ENCODE assay signal across 15 cellular contexts in genomic region chr10:85602306-85602705, GRCh38.
DNase-seq lines count a peak whose midpoint lies in the region; ATAC-seq and TF ChIP-seq lines count a peak whose summit lies in the region.
"Had no signal": no experiment of that assay in that cellular context is flagged by ENCODE, and none has a peak within 500 bp of the region (broad histone marks: within the 10 kb centered on the region; RNA-seq: fewer than 3 reads in every experiment).

No MANE protein-coding gene starts in this region.

- H2BK120ac ChIP-seq in H9 (ENCODE audit: low read depth, low read length, poor library complexity, severe bottlenecking) (no peak overlapping the region), neuronal stem cell (ENCODE audit: low read depth, low read length) (no peak overlapping the region)

- H3K9ac ChIP-seq in H9 (ENCODE audit: extremely low read depth, insufficient read length, low read length), result no peak overlapping the region
- no peak overlapping the region for H3K9ac ChIP-seq in neuronal stem cell (ENCODE audit: low read depth, low read length, poor library complexity)

- H3K27me3 Mint-ChIP-seq in H9 (ENCODE audit: low read depth), result no peaks in the 10 kb centered on the region
- H3K27me3 Mint-ChIP-seq: CD4-positive, alpha-beta memory T cell had no signal

- H3K4me2 ChIP-seq in H9 (ENCODE audit: insufficient read depth, insufficient read length, low read length), result no peak overlapping the region
- H3K4me2 ChIP-seq in neuronal stem cell (ENCODE audit: insufficient read depth, low read length, poor library complexity, severe bottlenecking), result no peak overlapping the region
- H3K4me2 ChIP-seq: GM23338 had no signal

- H2BK15ac ChIP-seq in H9 (ENCODE audit: low read depth, low read length), result no peak overlapping the region
- no peak overlapping the region for H2BK15ac ChIP-seq in neuronal stem cell (ENCODE audit: low read length)

- H3K79me1 ChIP-seq in H9 (ENCODE audit: insufficient read depth, low read depth, low read length, poor library complexity, severe bottlenecking) (no peaks in the 10 kb centered on the region), neuronal stem cell (ENCODE audit: low read depth, low read length) (no peaks in the 10 kb centered on the region)

- no peaks in the 10 kb centered on the region for H4K20me1 ChIP-seq in H9 (ENCODE audit: control insufficient read depth, insufficient read depth, insufficient read length)

- H2BK5ac ChIP-seq in H9 (ENCODE audit: insufficient read length, low read length) (no peak overlapping the region), neuronal stem cell (ENCODE audit: low read length) (no peak overlapping the region)

- DNase-seq in H9 (no peak), ecto neural progenitor cell (ENCODE audit: low spot score) (peak; percentile 29), neuronal stem cell (ENCODE audit: low spot score) (no peak), upper lobe of right lung (no peak), NCI-H1694 treated with DMSO at 0.1 percent for 48 hours (lab: John Stamatoyannopoulos, UW) (no peak), NCI-H2227 (lab: John Stamatoyannopoulos, UW; ENCODE audit: unreplicated experiment) (no peak)
- DNase-seq: BE2C; CD4-positive, alpha-beta memory T cell; DMS79; H7 had no signal

- H3K4me1 Mint-ChIP-seq in H9, result no peaks in the 10 kb centered on the region
- H3K4me1 Mint-ChIP-seq: GM23338 had no signal

- H3K27ac Mint-ChIP-seq in H9, result no peak overlapping the region; a peak in 1 of 7 replicates
- H3K27ac Mint-ChIP-seq: GM23338 had no signal

- no peaks in the 10 kb centered on the region for H3K36me3 Mint-ChIP-seq in H9 (ENCODE audit: insufficient read depth in 1 of 3, low read depth in 3 of 3)
- H3K36me3 Mint-ChIP-seq: CD4-positive, alpha-beta memory T cell had no signal

- no CpG with 5 or more reads among the region's 18 CpGs for WGBS in H9 (ENCODE audit: extremely low coverage, insufficient read length, low lambda C conversion rate)
- no CpG with 5 or more reads among the region's 18 CpGs for WGBS in neuronal stem cell (ENCODE audit: extremely low coverage in 2 of 2, insufficient read length in 2 of 2, insufficient replicate concordance in 1 of 2), 2 donors

- H3K27me3 ChIP-seq in H9 (ENCODE audit: insufficient read depth, low read length) (no peaks in the 10 kb centered on the region), neuronal stem cell (ENCODE audit: control insufficient read depth in 3 of 3, insufficient read depth in 3 of 3, low read depth in 1 of 3, low read length in 3 of 3) (no peaks in the 10 kb centered on the region), upper lobe of right lung (no peaks in the 10 kb centered on the region)
- H3K27me3 ChIP-seq: BE2C had no signal

- H3K23me2 ChIP-seq in H9 (ENCODE audit: insufficient read length, low read depth, low read length, poor library complexity, severe bottlenecking), result no peaks in the 10 kb centered on the region

- H3K4me3 ChIP-seq in neuronal stem cell (ENCODE audit: low read length in 2 of 2) (no peak overlapping the region), upper lobe of right lung (no peak overlapping the region)
- H3K4me3 ChIP-seq: GM12878, GM23338 had no signal

- no peak overlapping the region for H3K23ac ChIP-seq in H9 (ENCODE audit: insufficient read length, low read depth, low read length)
- H3K23ac ChIP-seq in neuronal stem cell (ENCODE audit: low read depth, low read length, poor library complexity), result peak overlapping the region; percentile 82

- no peak overlapping the region for H2AK5ac ChIP-seq in H9 (ENCODE audit: insufficient read length, low read length)
- H2AK5ac ChIP-seq in neuronal stem cell (ENCODE audit: low read depth, low read length), result no peak overlapping the region

- intact Hi-C loops in upper lobe of right lung (cut with DNase I), result no loop called here

- H3K27ac ChIP-seq in H9 (ENCODE audit: insufficient read length, low read depth, low read length), result no peak overlapping the region
- H3K27ac ChIP-seq in neuronal stem cell (replicated peaks; ENCODE audit: low read length), result no peak overlapping the region
- H3K27ac ChIP-seq in upper lobe of right lung, result no peak overlapping the region
- H3K27ac ChIP-seq: C4-2B had no signal

- H3K9me3 Mint-ChIP-seq in H9, result no peaks in the 10 kb centered on the region; a peak in 1 of 5 replicates

- H4K8ac ChIP-seq in H9 (replicated peaks; ENCODE audit: insufficient read length, low read depth, low read length) (no peak overlapping the region), neuronal stem cell (ENCODE audit: low read depth, low read length) (no peak overlapping the region)

- H2BK12ac ChIP-seq in H9 (ENCODE audit: insufficient read length, low read depth, low read length) (no peak overlapping the region), neuronal stem cell (ENCODE audit: low read length) (no peak overlapping the region)

- H2BK20ac ChIP-seq in H9 (ENCODE audit: low read depth, low read length, poor library complexity, severe bottlenecking), result no peak overlapping the region

- TF ChIP-seq CTCF in H9 (conservative IDR thresholded peaks at IDR 0.05), result no peak
- TF ChIP-seq CTCF in upper lobe of right lung (IDR thresholded peaks at IDR 0.05), result no peak

- H3K18ac ChIP-seq in H9 (ENCODE audit: insufficient read length, low read depth, low read length) (no peak overlapping the region), neuronal stem cell (ENCODE audit: low read length) (peak overlapping the region; percentile 52)

- peak; percentile 25 for ATAC-seq in upper lobe of right lung
- ATAC-seq in HG02852 (IDR thresholded peaks at IDR 0.05; ENCODE audit: unreplicated experiment), result no peak
- ATAC-seq: GM12878, GM23338, HepG2 had no signal

- H4K91ac ChIP-seq in H9 (ENCODE audit: insufficient read length, low read depth, low read length) (no peak overlapping the region), neuronal stem cell (ENCODE audit: low read depth, low read length, poor library complexity) (no peak overlapping the region)

- H3K4ac ChIP-seq in H9 (ENCODE audit: low read depth, low read length) (no peak overlapping the region), neuronal stem cell (ENCODE audit: low read length) (no peak overlapping the region)

- H3K4me1 ChIP-seq in H9 (ENCODE audit: insufficient read depth, low read length) (no peaks in the 10 kb centered on the region), neuronal stem cell (ENCODE audit: control insufficient read depth in 2 of 2, insufficient read depth in 1 of 2, low read depth in 1 of 2, low read length in 2 of 2) (peaks cover 0 to 2% of the 10 kb centered on the region in 2 donors), upper lobe of right lung (no peaks in the 10 kb centered on the region)
- H3K4me1 ChIP-seq: BE2C had no signal

- H2AFZ ChIP-seq in H9 (ENCODE audit: low read length) (no peak overlapping the region), neuronal stem cell (ENCODE audit: low read length) (no peak overlapping the region)
- H2AFZ ChIP-seq: GM23338 had no signal

- no peaks in the 10 kb centered on the region for H3K79me2 ChIP-seq in H9 (ENCODE audit: insufficient read depth, low read length)

- H3K56ac ChIP-seq in H9 (ENCODE audit: insufficient read length, low read depth, low read length), result no peak overlapping the region

- no peak overlapping the region for H3T11ph ChIP-seq in H9 (ENCODE audit: low read length)

- no peak overlapping the region for H3K4me3 Mint-ChIP-seq in H9
- H3K4me3 Mint-ChIP-seq: GM23338 had no signal

- H3K36me3 ChIP-seq in neuronal stem cell (replicated peaks in 1 of 2; ENCODE audit: control insufficient read depth in 2 of 2, insufficient read depth in 2 of 2, low read length in 2 of 2), result no peaks in the 10 kb centered on the region
- no peaks in the 10 kb centered on the region for H3K36me3 ChIP-seq in upper lobe of right lung
- H3K36me3 ChIP-seq: BE2C had no signal

- H3K14ac ChIP-seq in H9 (ENCODE audit: insufficient read depth, low read length), result 0 out of 2 replicates have a peak overlapping the region, but pooled peaks have one; percentile 8
- no peak overlapping the region for H3K14ac ChIP-seq in neuronal stem cell (ENCODE audit: low read length)

- no peak overlapping the region for H4K5ac ChIP-seq in H9 (ENCODE audit: insufficient read length, low read depth, low read length)

- no peaks in the 10 kb centered on the region for H3K9me3 ChIP-seq in H9 (ENCODE audit: control insufficient read depth, low read depth, low read length)
- no peaks in the 10 kb centered on the region for H3K9me3 ChIP-seq in neuronal stem cell (replicated peaks in 1 of 2; ENCODE audit: control insufficient read depth in 2 of 2, insufficient read depth in 1 of 2, low read depth in 1 of 2, low read length in 2 of 2)
- H3K9me3 ChIP-seq in upper lobe of right lung, result no peaks in the 10 kb centered on the region
- H3K9me3 ChIP-seq: BE2C had no signal
